11 cellular contexts compared by ENCODE assay signal in genomic region chr7:29479606-29480200, GRCh38.
DNase-seq lines count a peak whose midpoint lies in the region; ATAC-seq and TF ChIP-seq lines count a peak whose summit lies in the region.
"Had no signal": no experiment of that assay in that cellular context is flagged by ENCODE, and none has a peak within 500 bp of the region (broad histone marks: within the 10 kb centered on the region; RNA-seq: fewer than 3 reads in every experiment).

No MANE protein-coding gene starts in this region.

- WGBS in smooth muscle cell (ENCODE audit: low lambda C conversion rate), result 51% methylated on average over 15 of the region's 15 CpGs

- H3K4me1 ChIP-seq in smooth muscle cell (ENCODE audit: low read depth) (peaks cover 38% of the 10 kb centered on the region), BE2C (no peaks in the 10 kb centered on the region)

- no peaks in the 10 kb centered on the region for H3K9me3 Mint-ChIP-seq in activated CD8-positive, alpha-beta T cell treated with anti-CD3 and anti-CD28 coated beads, Interleukin-2, amount 10 ng/mL, durations not matched to agents 7 days and 5 days (ENCODE audit: insufficient read depth)
- H3K9me3 Mint-ChIP-seq: central memory CD8-positive, alpha-beta T cell had no signal

- H3K27ac Mint-ChIP-seq in activated CD8-positive, alpha-beta T cell treated with anti-CD3 and anti-CD28 coated beads, Interleukin-2, amount 10 ng/mL, durations not matched to agents 7 days and 5 days, result no peak overlapping the region

- H3K4me2 ChIP-seq in smooth muscle cell, result peak overlapping the region; percentile 66

- H3K4me3 ChIP-seq in fibroblast of pulmonary artery (replicated peaks; ENCODE audit: low read depth, low read length) (no peak overlapping the region), smooth muscle cell (no peak overlapping the region), BE2C (ENCODE audit: low read depth, low read length) (no peak overlapping the region)

- no peaks in the 10 kb centered on the region for H3K36me3 Mint-ChIP-seq in activated CD8-positive, alpha-beta T cell treated with anti-CD3 and anti-CD28 coated beads, Interleukin-2, amount 10 ng/mL, durations not matched to agents 7 days and 5 days (ENCODE audit: low read depth)

- POLR2A ChIA-PET in activated CD8-positive, alpha-beta T cell treated with anti-CD3 and anti-CD28 coated beads, Interleukin-2, amount 10 ng/mL, durations not matched to agents 7 days and 5 days (lab: Charles Lee), result no interaction called here

- no peaks in the 10 kb centered on the region for H3K4me1 Mint-ChIP-seq in activated CD8-positive, alpha-beta T cell treated with anti-CD3 and anti-CD28 coated beads, Interleukin-2, amount 10 ng/mL, durations not matched to agents 7 days and 5 days (ENCODE audit: low read depth)
- H3K4me1 Mint-ChIP-seq: central memory CD8-positive, alpha-beta T cell had no signal

- no peaks in the 10 kb centered on the region for H3K27me3 Mint-ChIP-seq in activated CD8-positive, alpha-beta T cell treated with anti-CD3 and anti-CD28 coated beads, Interleukin-2, amount 10 ng/mL, durations not matched to agents 7 days and 5 days (ENCODE audit: low read depth)
- H3K27me3 Mint-ChIP-seq: central memory CD8-positive, alpha-beta T cell had no signal

- no peak for TF ChIP-seq CTCF in fibroblast of pulmonary artery (IDR thresholded peaks at IDR 0.05; ENCODE audit: low read length, missing control alignments)
- no peak for TF ChIP-seq CTCF in smooth muscle cell (IDR thresholded peaks at IDR 0.05; ENCODE audit: borderline replicate concordance, insufficient read depth, poor library complexity, severe bottlenecking)
- TF ChIP-seq CTCF in BE2C (IDR thresholded peaks at IDR 0.05; ENCODE audit: low read depth, low read length), result no peak

- H3K27me3 ChIP-seq in smooth muscle cell (ENCODE audit: low read depth) (no peaks in the 10 kb centered on the region), BE2C (no peaks in the 10 kb centered on the region)

- no peaks in the 10 kb centered on the region for H4K20me1 ChIP-seq in smooth muscle cell (ENCODE audit: low read depth)

- no peak for ATAC-seq in activated CD8-positive, alpha-beta T cell treated with anti-CD3 and anti-CD28 coated beads, Interleukin-2, amount 10 ng/mL, durations not matched to agents 7 days and 5 days

- no peaks in the 10 kb centered on the region for H3K9me3 ChIP-seq in smooth muscle cell (replicated peaks; ENCODE audit: low read depth)
- no peaks in the 10 kb centered on the region for H3K9me3 ChIP-seq in BE2C

- H3K27ac ChIP-seq in smooth muscle cell (ENCODE audit: low read depth), result peak overlapping the region; percentile 49

- H3K36me3 ChIP-seq in smooth muscle cell (ENCODE audit: low read depth), result no peaks in the 10 kb centered on the region
- no peaks in the 10 kb centered on the region for H3K36me3 ChIP-seq in BE2C

- DNase-seq in NCI-H82 treated with DMSO at 0.1 percent for 48 hours (lab: John Stamatoyannopoulos, UW; ENCODE audit: unreplicated experiment), result peak; percentile 96
- peak; percentile 43 for DNase-seq in fibroblast of pulmonary artery (ENCODE audit: low read depth)
- DNase-seq in medulla oblongata (ENCODE audit: extremely low spot score), result peak; percentile 78
- no peak for DNase-seq in smooth muscle cell (lab: John Stamatoyannopoulos, UW; ENCODE audit: unreplicated experiment)
- DNase-seq in BE2C, result no peak
- no peak for DNase-seq in activated CD8-positive, alpha-beta T cell treated with anti-CD3 and anti-CD28 coated beads, Interleukin-2, amount 10 ng/mL, durations not matched to agents 7 days and 5 days
- no peak for DNase-seq in NCI-H1417 treated with DMSO at 0.1 percent for 48 hours (lab: John Stamatoyannopoulos, UW)
- DNase-seq in NCI-H146 (lab: John Stamatoyannopoulos, UW), result no peak
- DNase-seq: activated T-cell treated with anti-CD3 and anti-CD28 coated beads, Interleukin-2, amount 50 U/mL, for 1 hour; T-helper 9 cell had no signal

- peak overlapping the region; percentile 50 for H2AFZ ChIP-seq in smooth muscle cell (ENCODE audit: low read depth)

- H3K4me3 Mint-ChIP-seq in activated CD8-positive, alpha-beta T cell treated with anti-CD3 and anti-CD28 coated beads, Interleukin-2, amount 10 ng/mL, durations not matched to agents 7 days and 5 days, result no peak overlapping the region
- H3K4me3 Mint-ChIP-seq: central memory CD8-positive, alpha-beta T cell had no signal

- CTCF ChIA-PET in activated CD8-positive, alpha-beta T cell treated with anti-CD3 and anti-CD28 coated beads, Interleukin-2, amount 10 ng/mL, durations not matched to agents 7 days and 5 days (lab: Charles Lee), result no interaction called here

- no peak overlapping the region for H3K9ac ChIP-seq in smooth muscle cell (ENCODE audit: low read depth)

- H3K79me2 ChIP-seq in smooth muscle cell (ENCODE audit: low read depth), result no peaks in the 10 kb centered on the region

- no peaks in the 10 kb centered on the region for H3F3A ChIP-seq in smooth muscle cell (ENCODE audit: low read depth)

Comparison
In these comparisons a context has a peak if more than half of its experiments do, and no peak if none do; other contexts are left out.
1. DNase-seq: peak in NCI-H82 treated with DMSO at 0.1 percent for 48 hours (single experiment), fibroblast of pulmonary artery (single experiment) and medulla oblongata (single experiment); none in smooth muscle cell (single experiment), BE2C (single experiment), activated CD8-positive, alpha-beta T cell treated with anti-CD3 and anti-CD28 coated beads, Interleukin-2, amount 10 ng/mL, durations not matched to agents 7 days and 5 days (single experiment), NCI-H1417 treated with DMSO at 0.1 percent for 48 hours (single experiment) and NCI-H146 (single experiment).